ENCODE assay signal across 10 cellular contexts in genomic region chrX:39242187-39242586, GRCh38.
A peak's percentile ranks its signal among the peaks of the same experiment; 100 is the strongest.
DNase-seq lines count a peak whose midpoint lies in the region; ATAC-seq lines count a peak whose summit lies in the region.
"Had no signal": no experiment of that assay in that cellular context is flagged by ENCODE, and none has a peak within 500 bp of the region (broad histone marks: within the 10 kb centered on the region; RNA-seq: fewer than 3 reads in every experiment).

No MANE protein-coding gene starts in this region.

- H3K9me3 ChIP-seq in adipocyte (ENCODE audit: control insufficient read depth, low read length) (peaks cover 7% of the 10 kb centered on the region), neuronal stem cell (replicated peaks in 1 of 2; ENCODE audit: control insufficient read depth in 2 of 2, insufficient read depth in 1 of 2, low read depth in 1 of 2, low read length in 2 of 2) (no peaks in the 10 kb centered on the region)

- no peak overlapping the region for H2AK5ac ChIP-seq in neuronal stem cell (ENCODE audit: low read depth, low read length)

- H3K14ac ChIP-seq in neuronal stem cell (ENCODE audit: low read length), result no peak overlapping the region

- H2BK120ac ChIP-seq in neuronal stem cell (ENCODE audit: low read depth, low read length), result no peak overlapping the region

- no peak overlapping the region for H2AFZ ChIP-seq in neuronal stem cell (ENCODE audit: low read length)

- no peaks in the 10 kb centered on the region for H3K4me1 ChIP-seq in adipocyte (ENCODE audit: control insufficient read depth, insufficient read depth, low read length)
- no peaks in the 10 kb centered on the region for H3K4me1 ChIP-seq in neuronal stem cell (ENCODE audit: control insufficient read depth in 2 of 2, insufficient read depth in 1 of 2, low read depth in 1 of 2, low read length in 2 of 2)

- DNase-seq in NCI-H510A treated with DMSO at 0.1 percent for 48 hours (lab: John Stamatoyannopoulos, UW), result peak; percentile 14
- DNase-seq in NCI-H510A (lab: John Stamatoyannopoulos, UW), result no peak
- peak; percentile 40 for DNase-seq in NCI-H1105 treated with DMSO at 0.1 percent for 48 hours (lab: John Stamatoyannopoulos, UW)
- DNase-seq in adipocyte (ENCODE audit: low read depth), result peak; percentile 15
- peak; percentile 28 to 55 for DNase-seq in left colon
- DNase-seq in neuronal stem cell (ENCODE audit: low spot score), result no peak
- DNase-seq in sciatic nerve (ENCODE audit: low spot score), result no peak
- DNase-seq: right cardiac atrium had no signal

- H3K4me3 ChIP-seq in adipocyte (ENCODE audit: low read length), result no peak overlapping the region
- no peak overlapping the region for H3K4me3 ChIP-seq in neuronal stem cell (ENCODE audit: low read length in 2 of 2)

- H3K27me3 ChIP-seq in adipocyte (replicated peaks; ENCODE audit: control insufficient read depth, insufficient read depth, low read length) (peaks cover 34% of the 10 kb centered on the region), neuronal stem cell (ENCODE audit: control insufficient read depth in 3 of 3, insufficient read depth in 3 of 3, low read depth in 1 of 3, low read length in 3 of 3) (peaks cover 0 to 5% (median 0%) of the 10 kb centered on the region in 3 experiments)

- no peak overlapping the region for H3K4ac ChIP-seq in neuronal stem cell (ENCODE audit: low read length)

- no peak overlapping the region for H4K91ac ChIP-seq in neuronal stem cell (ENCODE audit: low read depth, low read length, poor library complexity)

- WGBS in neuronal stem cell (ENCODE audit: extremely low coverage in 2 of 2, insufficient read length in 2 of 2, insufficient replicate concordance in 1 of 2), 2 donors, result no CpG with 5 or more reads among the region's 1 CpG

- no peak overlapping the region for H3K18ac ChIP-seq in neuronal stem cell (ENCODE audit: low read length)

- no peak overlapping the region for H3K4me2 ChIP-seq in neuronal stem cell (ENCODE audit: insufficient read depth, low read length, poor library complexity, severe bottlenecking)

- no peak overlapping the region for H3K27ac ChIP-seq in neuronal stem cell (replicated peaks; ENCODE audit: low read length)

- H2BK15ac ChIP-seq in neuronal stem cell (ENCODE audit: low read length), result no peak overlapping the region

- H2BK5ac ChIP-seq in neuronal stem cell (ENCODE audit: low read length), result no peak overlapping the region

- intact Hi-C loops in left colon (cut with DNase I, micrococcal nuclease), result no loop called here
- intact Hi-C loops in sciatic nerve (cut with DNase I), result no loop called here

- H4K8ac ChIP-seq in neuronal stem cell (ENCODE audit: low read depth, low read length), result no peak overlapping the region

- no peaks in the 10 kb centered on the region for H3K79me1 ChIP-seq in neuronal stem cell (ENCODE audit: low read depth, low read length)

- H2BK12ac ChIP-seq in neuronal stem cell (ENCODE audit: low read length), result no peak overlapping the region

- H3K36me3 ChIP-seq in adipocyte (ENCODE audit: control insufficient read depth, insufficient read depth, low read length, severe bottlenecking) (no peaks in the 10 kb centered on the region), neuronal stem cell (replicated peaks in 1 of 2; ENCODE audit: control insufficient read depth in 2 of 2, insufficient read depth in 2 of 2, low read length in 2 of 2) (no peaks in the 10 kb centered on the region)

- H3K9ac ChIP-seq in adipocyte (ENCODE audit: low read length) (no peak overlapping the region), neuronal stem cell (ENCODE audit: low read depth, low read length, poor library complexity) (no peak overlapping the region)

- ATAC-seq in left colon (peak; percentile 90), GM21381 (IDR thresholded peaks at IDR 0.05; ENCODE audit: unreplicated experiment) (no peak), sciatic nerve (no peak)
- ATAC-seq: CD8-positive, alpha-beta T cell had no signal

- H3K23ac ChIP-seq in neuronal stem cell (ENCODE audit: low read depth, low read length, poor library complexity), result no peak overlapping the region

Comparison
In these comparisons a context has a peak if more than half of its experiments do, and no peak if none do; other contexts are left out.
1. DNase-seq: peak in NCI-H510A treated with DMSO at 0.1 percent for 48 hours (single experiment), NCI-H1105 treated with DMSO at 0.1 percent for 48 hours (single experiment), adipocyte (single experiment) and left colon (2 of 2); none in NCI-H510A (single experiment), neuronal stem cell (single experiment) and sciatic nerve (single experiment).